ENCODE assay signal across 28 cellular contexts in the genomic region with DNA sequence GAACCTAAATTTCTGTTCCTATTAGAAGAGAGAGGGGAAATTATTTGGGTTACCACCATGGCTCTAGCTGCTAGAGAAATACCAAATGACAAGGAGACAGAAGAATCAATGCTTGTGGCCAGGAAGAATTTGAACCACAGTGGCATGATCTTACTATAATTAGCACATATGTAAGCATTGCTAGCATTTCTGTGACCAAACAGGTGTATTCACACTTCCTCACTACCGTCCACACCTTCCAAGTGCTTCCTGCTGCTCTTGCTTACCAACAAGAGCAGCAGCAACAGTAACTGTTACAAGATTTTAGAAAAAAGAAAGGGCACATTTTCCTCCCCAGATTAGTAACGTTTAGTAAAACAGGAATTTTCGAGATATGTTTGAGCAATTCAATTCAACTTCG.
"Had no signal": no experiment of that assay in that cellular context is flagged by ENCODE, and none has a peak within 500 bp of the region (broad histone marks: within the 10 kb centered on the region; RNA-seq: fewer than 3 reads in every experiment).

No MANE protein-coding gene starts in this region.

- H3K4me1 ChIP-seq: foreskin keratinocyte, gastrocnemius medialis, heart right ventricle had no signal

- H3K36me3 ChIP-seq: brain microvascular endothelial cell, gastrocnemius medialis, heart right ventricle, WERI-Rb-1 had no signal

- H3K27ac ChIP-seq: brain microvascular endothelial cell, coronary artery, dorsolateral prefrontal cortex, foreskin keratinocyte, gastrocnemius medialis, heart right ventricle, WERI-Rb-1 had no signal

- H3K9me3 ChIP-seq: gastrocnemius medialis, heart right ventricle had no signal

- H3K27me3 ChIP-seq: brain microvascular endothelial cell, dorsolateral prefrontal cortex, foreskin keratinocyte, gastrocnemius medialis, heart right ventricle had no signal

- ATAC-seq: activated CD4-positive, CD25-positive, alpha-beta regulatory T cell treated with anti-CD3 and anti-CD28 coated beads, Interleukin-2, amount 50 U/mL, for 24 hours; activated CD8-positive, alpha-beta T cell treated with anti-CD3 and anti-CD28 coated beads for 36 hours; activated T-cell treated with anti-CD3 and anti-CD28 coated beads, Interleukin-2, amount 50 U/mL, for 4 hours; activated T-helper 17 cell treated with anti-CD3 and anti-CD28 coated beads, Interleukin-2, amount 50 U/mL, for 72 hours; esophagus mucosa; foreskin keratinocyte; gastrocnemius medialis; heart right ventricle; T-helper 17 cell had no signal

- DNase-seq: activated B cell treated with CpG ODN at 0.5 μM for 24 hours; activated CD4-positive, alpha-beta T cell treated with anti-CD3 and anti-CD28 coated beads for 48 hours; activated CD4-positive, alpha-beta T cell treated with anti-CD3 and anti-CD28 coated beads, Interleukin-2, amount 50 U/mL, for 1 hour; activated CD4-positive, alpha-beta T cell treated with anti-CD3 and anti-CD28 coated beads, Interleukin-2, amount 50 U/mL, for 48 hours; activated CD8-positive, alpha-beta memory T cell treated with anti-CD3 and anti-CD28 coated beads for 24 hours; activated CD8-positive, alpha-beta T cell treated with anti-CD3 and anti-CD28 coated beads for 36 hours; activated effector memory CD4-positive, alpha-beta T cell treated with Interleukin-2 at 50 U/mL for 16 hours; activated gamma-delta T cell treated with Interleukin-2 at 50 U/mL for 16 hours; activated naive CD4-positive, alpha-beta T cell treated with anti-CD3 and anti-CD28 coated beads, Interleukin-2, amount 50 U/mL, for 16 hours; activated naive CD4-positive, alpha-beta T cell treated with Interleukin-2 at 50 U/mL for 16 hours; activated T-cell treated with anti-CD3 and anti-CD28 coated beads, Interleukin-2, amount 50 U/mL, for 4 hours; amniotic stem cell; anterior cingulate cortex; brain microvascular endothelial cell; dorsolateral prefrontal cortex; effector memory CD4-positive, alpha-beta T cell; endodermal cell; foreskin keratinocyte; gastrocnemius medialis; glutamatergic neuron; heart right ventricle; T-helper 17 cell; T1000; WERI-Rb-1 had no signal

- H3K4me3 ChIP-seq: coronary artery, dorsolateral prefrontal cortex, gastrocnemius medialis, heart right ventricle had no signal
